ENCODE assay signal across 9 cellular contexts in the genomic region with DNA sequence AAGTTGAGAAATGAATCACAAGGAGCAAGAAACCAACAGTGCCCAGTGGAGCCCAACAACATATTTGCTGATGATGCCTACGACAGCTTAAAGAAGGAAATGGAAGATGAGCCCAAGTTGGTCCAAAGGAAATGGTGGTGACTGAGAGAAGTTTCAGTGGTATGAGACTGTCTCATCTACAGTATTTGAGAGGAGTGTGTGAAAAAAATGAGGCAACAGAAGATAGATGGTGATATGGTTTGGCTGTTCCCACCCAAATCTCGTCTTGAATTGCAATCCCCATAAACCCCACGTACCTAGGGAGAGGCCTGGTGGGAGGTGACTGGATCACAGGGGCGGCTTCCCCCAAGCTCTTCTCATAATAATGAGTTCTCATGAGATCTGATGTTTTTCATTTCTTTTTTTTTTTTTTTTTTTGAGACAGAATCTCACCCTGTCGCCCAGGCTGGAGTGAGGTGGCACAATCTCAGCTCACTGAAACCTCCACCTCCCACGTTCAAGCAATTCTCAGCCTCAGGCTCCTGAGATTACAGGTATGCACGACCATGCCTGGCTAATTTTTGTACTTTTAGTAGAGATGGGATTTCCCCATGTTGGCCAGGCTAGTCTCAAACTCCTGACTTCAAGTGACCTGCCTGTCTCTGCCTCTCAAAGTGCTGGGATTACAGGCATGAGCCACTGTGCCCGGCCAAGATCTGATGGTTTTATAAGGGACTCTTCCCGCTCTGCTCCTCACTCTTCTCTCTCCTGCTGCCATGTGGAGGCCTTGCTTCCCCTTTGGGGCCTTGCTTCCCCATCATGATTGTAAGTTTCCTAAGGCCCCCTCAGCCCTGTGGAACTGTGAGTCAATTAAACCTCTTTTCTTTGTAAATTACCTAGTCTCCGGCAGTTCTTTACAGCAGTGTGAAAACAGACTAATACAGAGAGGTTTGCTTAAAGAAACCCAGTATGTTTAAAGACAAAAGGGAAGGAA.
DNase-seq lines count a peak whose midpoint lies in the region; ATAC-seq lines count a peak whose summit lies in the region.
"Had no signal": no experiment of that assay in that cellular context is flagged by ENCODE, and none has a peak within 500 bp of the region (broad histone marks: within the 10 kb centered on the region; RNA-seq: fewer than 3 reads in every experiment).

No MANE protein-coding gene starts in this region.

- in situ Hi-C loops in KBM-7 (cut with MboI; ENCODE audit: low pct_unique_long_range_greater_than_20kb, low sequenced_read_pairs) = no loop called here

- DNase-seq in DMS 273 (lab: John Stamatoyannopoulos, UW; ENCODE audit: unreplicated experiment) = peak; percentile 38
- DNase-seq in DMS 273 treated with DMSO at 0.1 percent for 48 hours (lab: John Stamatoyannopoulos, UW) = no peak
- peak; percentile 20 to 28 (median 23) for DNase-seq in activated CD8-positive, alpha-beta memory T cell treated with anti-CD3 and anti-CD28 coated beads for 48 hours (ENCODE audit: low read depth in 2 of 3, low spot score in 2 of 3)
- peak; percentile 33 to 66 for DNase-seq in stimulated activated CD8-positive, alpha-beta memory T cell treated with anti-CD3 and anti-CD28 coated beads, Interleukin-15, amount 100 ng/mL, for 48 hours (ENCODE audit: low read depth in 2 of 2)
- DNase-seq in NCI-H1436 (lab: John Stamatoyannopoulos, UW) = no peak
- no peak for DNase-seq in KBM-7
- no peak for DNase-seq in NAMALWA (ENCODE audit: low spot score)
- DNase-seq: heart left ventricle had no signal

- peak; percentile 65 for ATAC-seq in HG02973 (IDR thresholded peaks at IDR 0.05; ENCODE audit: unreplicated experiment)
- ATAC-seq: heart left ventricle had no signal

Comparison
In these comparisons a context has a peak if more than half of its experiments do, and no peak if none do; other contexts are left out.
1. DNase-seq: peak in DMS 273 (single experiment), activated CD8-positive, alpha-beta memory T cell treated with anti-CD3 and anti-CD28 coated beads for 48 hours (3 of 3) and stimulated activated CD8-positive, alpha-beta memory T cell treated with anti-CD3 and anti-CD28 coated beads, Interleukin-15, amount 100 ng/mL, for 48 hours (2 of 2); none in DMS 273 treated with DMSO at 0.1 percent for 48 hours (single experiment), NCI-H1436 (single experiment), KBM-7 (single experiment) and NAMALWA (single experiment).